In genomic region chr1:146051853-146052676, GRCh38 we compare ENCODE assay signal across 8 cellular contexts. TPM values are rescaled to one million over a fixed set of nuclear protein-coding genes. Genes with fewer than 3 reads are reported as not detected.
DNase-seq lines count a peak whose midpoint lies in the region; ATAC-seq and FAIRE-seq lines count a peak whose summit lies in the region.
"Not testable (repeated sequence)": the region's sequence is repeated elsewhere in the genome, so short reads cannot be mapped to it uniquely, and the experiment has no call there.

No MANE protein-coding gene starts in this region.

- H3K4me1 Mint-ChIP-seq in CD4-positive, alpha-beta memory T cell: peaks cover 5 to 41% (median 28%) of the 10 kb centered on the region in 4 donors
- peaks cover 35% of the 10 kb centered on the region for H3K4me1 Mint-ChIP-seq in activated CD8-positive, alpha-beta memory T cell treated with anti-CD3 and anti-CD28 coated beads, Interleukin-2, amount 10 ng/mL, durations not matched to agents 7 days and 5 days

- not testable (repeated sequence) for H3K9me3 ChIP-seq in CD4-positive, alpha-beta memory T cell (ENCODE audit: control insufficient read depth in 1 of 2, low read length in 2 of 2); effector memory CD4-positive, alpha-beta T cell (ENCODE audit: control insufficient read depth, low read length)

- CTCF ChIA-PET in CD4-positive, alpha-beta memory T cell (lab: Charles Lee; ENCODE audit: partially characterized antibody): interaction anchor here (3.1 to 3.5 kb wide), 2 partner anchors 14 to 20 kb away, joined by 21 to 25 read pairs; no protein-coding TSS in a partner anchor
- CTCF ChIA-PET in activated CD8-positive, alpha-beta memory T cell treated with anti-CD3 and anti-CD28 coated beads, Interleukin-2, amount 10 ng/mL, durations not matched to agents 7 days and 5 days (lab: Charles Lee): interaction anchor here (0.7 to 4.0 kb wide), 2 partner anchors 10 to 14 kb away, joined by 4 to 28 read pairs; no protein-coding TSS in a partner anchor

- peak; percentile 71 for ATAC-seq in GM19467 (IDR thresholded peaks at IDR 0.05; ENCODE audit: unreplicated experiment)
- ATAC-seq in activated CD8-positive, alpha-beta memory T cell treated with anti-CD3 and anti-CD28 coated beads, Interleukin-2, amount 10 ng/mL, durations not matched to agents 7 days and 5 days: peak; percentile 83

- H3K4me1 ChIP-seq in CD4-positive, alpha-beta memory T cell (ENCODE audit: insufficient read depth, low read length); effector memory CD4-positive, alpha-beta T cell (ENCODE audit: control insufficient read depth, insufficient read depth, low read length, poor library complexity, severe bottlenecking): not testable (repeated sequence)

- not testable (repeated sequence) for H3K27me3 ChIP-seq in CD4-positive, alpha-beta memory T cell (ENCODE audit: insufficient read depth, low read length); effector memory CD4-positive, alpha-beta T cell (replicated peaks; ENCODE audit: control insufficient read depth, insufficient read depth, low read length, poor library complexity, severe bottlenecking)

- H3K27ac ChIP-seq in CD4-positive, alpha-beta memory T cell (ENCODE audit: low read depth, low read length): peak overlapping the region; percentile 46
- H3K27ac ChIP-seq in effector memory CD4-positive, alpha-beta T cell (ENCODE audit: insufficient read depth, low read length, poor library complexity, severe bottlenecking): peak overlapping the region; percentile 68

- not testable (repeated sequence) for H3K36me3 Mint-ChIP-seq in CD4-positive, alpha-beta memory T cell; activated CD8-positive, alpha-beta memory T cell treated with anti-CD3 and anti-CD28 coated beads, Interleukin-2, amount 10 ng/mL, durations not matched to agents 7 days and 5 days

- H3K4me3 ChIP-seq in CD4-positive, alpha-beta memory T cell (ENCODE audit: low read length in 2 of 2): peak overlapping the region; percentile 1 to 29
- H3K4me3 ChIP-seq in effector memory CD4-positive, alpha-beta T cell (ENCODE audit: insufficient read depth, low read depth, low read length, poor library complexity, severe bottlenecking): peak overlapping the region; percentile 22

- intact Hi-C loops in CD4-positive, alpha-beta memory T cell (cut with micrococcal nuclease): loop anchor here (2.0 kb wide), 1 partner anchor 15 kb away; no protein-coding TSS in a partner anchor

- peak overlapping the region; percentile 85 to 95 (median 90) for H3K4me3 Mint-ChIP-seq in CD4-positive, alpha-beta memory T cell
- H3K4me3 Mint-ChIP-seq in activated CD8-positive, alpha-beta memory T cell treated with anti-CD3 and anti-CD28 coated beads, Interleukin-2, amount 10 ng/mL, durations not matched to agents 7 days and 5 days: peak overlapping the region; percentile 79

- H3K27ac Mint-ChIP-seq in CD4-positive, alpha-beta memory T cell: peak overlapping the region; percentile 90 to 100 (median 99)
- peak overlapping the region; percentile 92 for H3K27ac Mint-ChIP-seq in activated CD8-positive, alpha-beta memory T cell treated with anti-CD3 and anti-CD28 coated beads, Interleukin-2, amount 10 ng/mL, durations not matched to agents 7 days and 5 days

- FAIRE-seq in HTR-8/SVneo (lab: Jason Lieb, UNC): not testable (repeated sequence)

- not testable (repeated sequence) for H3K36me3 ChIP-seq in CD4-positive, alpha-beta memory T cell (ENCODE audit: insufficient read depth, low read length); effector memory CD4-positive, alpha-beta T cell (ENCODE audit: control insufficient read depth, insufficient read depth, low read length)

- POLR2A ChIA-PET in CD4-positive, alpha-beta memory T cell (lab: Charles Lee; ENCODE audit: partially characterized antibody): interaction anchor here (0.8 to 8.2 kb wide), 10 partner anchors 9 to 193 kb away, joined by 3 to 155 read pairs (median 4); partner anchors contain the start of genes LIX1L and PIAS3

- not testable (repeated sequence) for H3K27me3 Mint-ChIP-seq in CD4-positive, alpha-beta memory T cell; activated CD8-positive, alpha-beta memory T cell treated with anti-CD3 and anti-CD28 coated beads, Interleukin-2, amount 10 ng/mL, durations not matched to agents 7 days and 5 days

- not testable (repeated sequence) for H3K9me3 Mint-ChIP-seq in CD4-positive, alpha-beta memory T cell; activated CD8-positive, alpha-beta memory T cell treated with anti-CD3 and anti-CD28 coated beads, Interleukin-2, amount 10 ng/mL, durations not matched to agents 7 days and 5 days (ENCODE audit: low read depth)

- peak; percentile 80 to 87 (median 83) for DNase-seq in CD4-positive, alpha-beta memory T cell
- DNase-seq in HTR-8/SVneo (ENCODE audit: insufficient read length, low spot score): peak; percentile 71
- peak; percentile 62 for DNase-seq in NOMO-1 treated with DMSO at 0.1 percent for 48 hours (lab: John Stamatoyannopoulos, UW; ENCODE audit: unreplicated experiment)
- peak; percentile 89 for DNase-seq in activated CD8-positive, alpha-beta memory T cell treated with anti-CD3 and anti-CD28 coated beads, Interleukin-2, amount 10 ng/mL, durations not matched to agents 7 days and 5 days
- DNase-seq in effector memory CD4-positive, alpha-beta T cell: peak; percentile 55 to 72 (median 63)
- peak; percentile 86 for DNase-seq in medulla oblongata (ENCODE audit: extremely low spot score)
- DNase-seq in stimulated activated CD4-positive, alpha-beta T cell treated with anti-CD3 and anti-CD28 coated beads, TNF-alpha, amount 100 ng/mL, for 24 hours (ENCODE audit: low read depth in 3 of 3): peak; percentile 70 to 76 (median 75)

RNA-seq across cellular contexts. Expression of gene HJV, which starts 30.5 kb away (rescaled TPM):
- not detected for total RNA-seq in CD4-positive, alpha-beta memory T cell
- polyA plus RNA-seq in CD4-positive, alpha-beta memory T cell: not detected
- total RNA-seq in activated CD8-positive, alpha-beta memory T cell treated with anti-CD3 and anti-CD28 coated beads, Interleukin-2, amount 10 ng/mL, durations not matched to agents 7 days and 5 days: not detected

RNA-seq across cellular contexts. Expression of gene TXNIP, which starts 55.7 kb away (rescaled TPM):
- 100 to 1,000 TPM; 933 to 985 TPM for total RNA-seq in CD4-positive, alpha-beta memory T cell
- 1,000 to 10,000 TPM; 4,275 to 4,310 TPM for polyA plus RNA-seq in CD4-positive, alpha-beta memory T cell
- total RNA-seq in activated CD8-positive, alpha-beta memory T cell treated with anti-CD3 and anti-CD28 coated beads, Interleukin-2, amount 10 ng/mL, durations not matched to agents 7 days and 5 days: 100 to 1,000 TPM; 127 to 207 TPM

Comparison
In these comparisons a context has a peak if more than half of its experiments do, and no peak if none do; other contexts are left out.
1. Peak in every context shown above with its lines: DNase-seq, ATAC-seq, H3K4me3 ChIP-seq and H3K27ac ChIP-seq.
2. RNA of gene TXNIP, which starts 55.7 kb away (total RNA-seq): 933 to 985 TPM in CD4-positive, alpha-beta memory T cell; 127 to 207 TPM in activated CD8-positive, alpha-beta memory T cell treated with anti-CD3 and anti-CD28 coated beads, Interleukin-2, amount 10 ng/mL, durations not matched to agents 7 days and 5 days; every median in the first group is over 4 times any median in the second.